ENCODE assay signal across 8 cellular contexts in genomic region chr1:22864886-22865285, GRCh38.
"Had no signal": no experiment of that assay in that cellular context is flagged by ENCODE, and none has a peak within 500 bp of the region (broad histone marks: within the 10 kb centered on the region; RNA-seq: fewer than 3 reads in every experiment).

No MANE protein-coding gene starts in this region.

- H3K4me3 ChIP-seq: GM12878 had no signal

- DNase-seq: GDM1, GF-D8 had no signal

- FAIRE-seq: G401.6, GM12878, GM12891, GM12892, GM18507, GM19239 had no signal
